Comparison of ENCODE assay signal across 23 cellular contexts in genomic region chr10:50386992-50387735, GRCh38.
DNase-seq lines count a peak whose midpoint lies in the region; ATAC-seq lines count a peak whose summit lies in the region.
"Had no signal": no experiment of that assay in that cellular context is flagged by ENCODE, and none has a peak within 500 bp of the region (broad histone marks: within the 10 kb centered on the region; RNA-seq: fewer than 3 reads in every experiment).

No MANE protein-coding gene starts in this region.

- H3K4me3 Mint-ChIP-seq in stimulated activated memory B cell treated with anti-CD40 and anti-IgM and Interleukin-4, amounts not matched to agents 10 μg/mL and 1 μg/mL and 100 μg/mL, for 72 hours = no peak overlapping the region
- H3K4me3 Mint-ChIP-seq: activated naive CD4-positive, alpha-beta T cell treated with anti-CD3 and anti-CD28 coated beads, Interleukin-2, amount 10 ng/mL, durations not matched to agents 7 days and 5 days; activated T-cell treated with anti-CD3 and anti-CD28 coated beads, Interleukin-2, amount 50 U/mL, for 4 hours; CD4-positive, alpha-beta T cell had no signal

- peak overlapping the region; percentile 39 for H3K27ac Mint-ChIP-seq in stimulated activated memory B cell treated with anti-CD40 and anti-IgM and Interleukin-4, amounts not matched to agents 10 μg/mL and 1 μg/mL and 100 μg/mL, for 72 hours
- H3K27ac Mint-ChIP-seq: activated naive CD4-positive, alpha-beta T cell treated with anti-CD3 and anti-CD28 coated beads, Interleukin-2, amount 10 ng/mL, durations not matched to agents 7 days and 5 days; CD4-positive, alpha-beta T cell had no signal

- no peaks in the 10 kb centered on the region for H3K9me3 Mint-ChIP-seq in stimulated activated memory B cell treated with anti-CD40 and anti-IgM and Interleukin-4, amounts not matched to agents 10 μg/mL and 1 μg/mL and 100 μg/mL, for 72 hours
- H3K9me3 Mint-ChIP-seq: activated naive CD4-positive, alpha-beta T cell treated with anti-CD3 and anti-CD28 coated beads, Interleukin-2, amount 10 ng/mL, durations not matched to agents 7 days and 5 days; activated T-cell treated with anti-CD3 and anti-CD28 coated beads, Interleukin-2, amount 50 U/mL, for 4 hours; CD4-positive, alpha-beta T cell had no signal

- peaks cover 39% of the 10 kb centered on the region for H3K4me1 Mint-ChIP-seq in stimulated activated memory B cell treated with anti-CD40 and anti-IgM and Interleukin-4, amounts not matched to agents 10 μg/mL and 1 μg/mL and 100 μg/mL, for 72 hours

- DNase-seq in kidney glomerular epithelial cell (lab: John Stamatoyannopoulos, UW) (no peak), SW480 (ENCODE audit: low spot score) (no peak)
- no peak for DNase-seq in activated naive CD4-positive, alpha-beta T cell treated with Interleukin-2 at 50 U/mL for 16 hours
- DNase-seq: activated naive CD4-positive, alpha-beta T cell treated with anti-CD3 and anti-CD28 coated beads, Interleukin-2, amount 10 ng/mL, durations not matched to agents 7 days and 5 days; activated T-cell treated with anti-CD3 and anti-CD28 coated beads, Interleukin-2, amount 50 U/mL, for 4 hours; CD4-positive, alpha-beta T cell; effector CD8-positive, alpha-beta T cell; erythroblast; foreskin melanocyte; GOT3; hypothalamus; KBM-7; MM.1S; NCI-H2171; NCI-H774; SHP77; stimulated activated CD4-positive, alpha-beta T cell treated with anti-CD3 and anti-CD28 coated beads, Interleukin-1b, Interleukin-23, amount 100 ng/mL, for 48 hours; uterus had no signal

- ATAC-seq in GM18907 (IDR thresholded peaks at IDR 0.05; ENCODE audit: unreplicated experiment) (peak; percentile 1), HG03045 (IDR thresholded peaks at IDR 0.05; ENCODE audit: unreplicated experiment) (peak; percentile 7)
- no peak for ATAC-seq in stimulated activated memory B cell treated with anti-CD40 and anti-IgM and Interleukin-4, amounts not matched to agents 10 μg/mL and 1 μg/mL and 100 μg/mL, for 72 hours
- ATAC-seq: activated T-cell treated with anti-CD3 and anti-CD28 coated beads, Interleukin-2, amount 50 U/mL, for 4 hours had no signal

- peak overlapping the region; percentile 92 for H3K27ac ChIP-seq in angular gyrus (ENCODE audit: low read depth, low read length)
- H3K27ac ChIP-seq: prostate gland, uterus had no signal

- no peaks in the 10 kb centered on the region for H3K27me3 Mint-ChIP-seq in stimulated activated memory B cell treated with anti-CD40 and anti-IgM and Interleukin-4, amounts not matched to agents 10 μg/mL and 1 μg/mL and 100 μg/mL, for 72 hours
- H3K27me3 Mint-ChIP-seq: activated naive CD4-positive, alpha-beta T cell treated with anti-CD3 and anti-CD28 coated beads, Interleukin-2, amount 10 ng/mL, durations not matched to agents 7 days and 5 days; CD4-positive, alpha-beta T cell had no signal

- peaks cover under 1% of the 10 kb centered on the region for H3K36me3 Mint-ChIP-seq in stimulated activated memory B cell treated with anti-CD40 and anti-IgM and Interleukin-4, amounts not matched to agents 10 μg/mL and 1 μg/mL and 100 μg/mL, for 72 hours
- H3K36me3 Mint-ChIP-seq: activated naive CD4-positive, alpha-beta T cell treated with anti-CD3 and anti-CD28 coated beads, Interleukin-2, amount 10 ng/mL, durations not matched to agents 7 days and 5 days had no signal
